ENCODE assay signal across 17 cellular contexts in the genomic region with DNA sequence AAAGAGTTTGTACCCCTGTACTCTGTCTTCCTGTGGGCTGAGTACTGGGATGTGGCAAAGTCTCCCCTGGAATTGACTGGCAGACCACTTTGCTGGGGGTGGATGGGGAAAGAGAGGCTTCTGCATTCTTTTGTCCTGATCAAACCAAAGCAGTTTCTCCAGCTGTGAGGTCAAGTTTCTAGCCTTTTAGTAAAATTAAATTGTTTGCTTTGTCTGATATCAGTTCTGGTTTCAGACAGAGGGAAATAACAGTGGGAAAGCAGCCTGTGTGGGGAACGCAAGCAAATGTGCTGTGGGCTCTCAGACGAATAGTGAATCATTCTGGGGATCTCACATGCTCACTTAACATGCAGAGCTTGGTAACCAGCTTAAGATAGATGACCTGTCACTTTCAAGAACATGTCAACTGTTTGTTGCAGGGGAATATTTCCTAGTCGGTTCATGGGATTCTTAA.
DNase-seq lines count a peak whose midpoint lies in the region; ATAC-seq and TF ChIP-seq lines count a peak whose summit lies in the region.
"Had no signal": no experiment of that assay in that cellular context is flagged by ENCODE, and none has a peak within 500 bp of the region (broad histone marks: within the 10 kb centered on the region; RNA-seq: fewer than 3 reads in every experiment).

No MANE protein-coding gene starts in this region.

- no peak overlapping the region for H3K9ac ChIP-seq in endodermal cell (ENCODE audit: extremely low read depth, low read length, poor library complexity, severe bottlenecking)
- H3K9ac ChIP-seq: BLaER1 had no signal

- H3K9me3 Mint-ChIP-seq in endodermal cell (no peaks in the 10 kb centered on the region), nephron progenitor cell (no peaks in the 10 kb centered on the region)
- H3K9me3 Mint-ChIP-seq: activated T-cell treated with anti-CD3 and anti-CD28 coated beads, Interleukin-2, amount 50 U/mL, for 24 hours had no signal

- H3K27ac ChIP-seq in endodermal cell (ENCODE audit: low read depth, low read length): peak overlapping the region; percentile 57
- H3K27ac ChIP-seq: BLaER1, dorsolateral prefrontal cortex had no signal

- WGBS in endodermal cell (ENCODE audit: insufficient coverage in 1 of 2, insufficient read length in 1 of 2), 2 experiments: 17 to 56% methylated on average over 2 to 3 of the region's 3 CpGs

- peak overlapping the region; percentile 12 for H3K4me3 ChIP-seq in endodermal cell (ENCODE audit: low read length)
- H3K4me3 ChIP-seq: BLaER1, dorsolateral prefrontal cortex, MG63 had no signal

- peaks cover 10% of the 10 kb centered on the region for H3K4me1 ChIP-seq in endodermal cell (ENCODE audit: control insufficient read depth, insufficient read depth, low read length)
- H3K4me1 ChIP-seq: BLaER1 had no signal

- H3K27me3 Mint-ChIP-seq in endodermal cell (ENCODE audit: insufficient read depth) (no peaks in the 10 kb centered on the region), nephron progenitor cell (ENCODE audit: low read depth, poor library complexity) (peaks cover 6% of the 10 kb centered on the region)
- H3K27me3 Mint-ChIP-seq: activated T-cell treated with anti-CD3 and anti-CD28 coated beads, Interleukin-2, amount 50 U/mL, for 24 hours; stimulated activated memory B cell treated with anti-CD40 and anti-IgM and Interleukin-4, amounts not matched to agents 10 μg/mL and 1 μg/mL and 100 μg/mL, for 72 hours had no signal

- ATAC-seq in HG02588 (IDR thresholded peaks at IDR 0.05; ENCODE audit: unreplicated experiment): no peak
- ATAC-seq: stimulated activated memory B cell treated with anti-CD40 and anti-IgM and Interleukin-4, amounts not matched to agents 10 μg/mL and 1 μg/mL and 100 μg/mL, for 72 hours had no signal

- H3K27me3 ChIP-seq in endodermal cell (ENCODE audit: control insufficient read depth, insufficient read depth, low read length, poor library complexity, severe bottlenecking): no peaks in the 10 kb centered on the region
- H3K27me3 ChIP-seq: BLaER1, MG63 had no signal

- H3K9me3 ChIP-seq in endodermal cell (ENCODE audit: control insufficient read depth, low read length): no peaks in the 10 kb centered on the region
- H3K9me3 ChIP-seq: BLaER1, MG63 had no signal

- H3K4me1 Mint-ChIP-seq in endodermal cell (peaks cover 14% of the 10 kb centered on the region), nephron progenitor cell (peaks cover 20% of the 10 kb centered on the region)
- H3K4me1 Mint-ChIP-seq: stimulated activated memory B cell treated with anti-CD40 and anti-IgM and Interleukin-4, amounts not matched to agents 10 μg/mL and 1 μg/mL and 100 μg/mL, for 72 hours had no signal

- DNase-seq in EH (ENCODE audit: low read depth) (peak; percentile 71), NCI-H226 (peak; percentile 2), endodermal cell (no peak), nephron progenitor cell (no peak), DMS114 treated with DMSO at 0.1 percent for 48 hours (lab: John Stamatoyannopoulos, UW; ENCODE audit: unreplicated experiment) (no peak), COLO668 (lab: John Stamatoyannopoulos, UW; ENCODE audit: unreplicated experiment) (no peak), hypothalamus (lab: John Stamatoyannopoulos, UW) (no peak)
- DNase-seq: activated CD4-positive, alpha-beta T cell treated with anti-CD3 and anti-CD28 coated beads for 1 hour; activated T-cell treated with anti-CD3 and anti-CD28 coated beads, Interleukin-2, amount 50 U/mL, for 24 hours; dorsolateral prefrontal cortex; islet precursor cell; MG63; retina; stimulated activated CD4-positive, alpha-beta T cell treated with anti-CD3 and anti-CD28 coated beads, Interleukin-4, amount 100 ng/mL, for 4 hours had no signal

- no peak overlapping the region for H3K4me3 Mint-ChIP-seq in endodermal cell
- H3K4me3 Mint-ChIP-seq in nephron progenitor cell: no peak overlapping the region
- H3K4me3 Mint-ChIP-seq: activated T-cell treated with anti-CD3 and anti-CD28 coated beads, Interleukin-2, amount 50 U/mL, for 24 hours; stimulated activated memory B cell treated with anti-CD40 and anti-IgM and Interleukin-4, amounts not matched to agents 10 μg/mL and 1 μg/mL and 100 μg/mL, for 72 hours had no signal

- no peaks in the 10 kb centered on the region for H3K36me3 ChIP-seq in endodermal cell (ENCODE audit: control insufficient read depth, insufficient read depth, low read length)
- H3K36me3 ChIP-seq: BLaER1, MG63 had no signal

- no peaks in the 10 kb centered on the region for H3K36me3 Mint-ChIP-seq in endodermal cell (ENCODE audit: low read depth)
- H3K36me3 Mint-ChIP-seq in nephron progenitor cell (ENCODE audit: low read depth): peaks cover 12% of the 10 kb centered on the region
- H3K36me3 Mint-ChIP-seq: stimulated activated memory B cell treated with anti-CD40 and anti-IgM and Interleukin-4, amounts not matched to agents 10 μg/mL and 1 μg/mL and 100 μg/mL, for 72 hours had no signal

- no peak overlapping the region for H3K27ac Mint-ChIP-seq in endodermal cell
- H3K27ac Mint-ChIP-seq in nephron progenitor cell: peak overlapping the region; percentile 70
- H3K27ac Mint-ChIP-seq: activated T-cell treated with anti-CD3 and anti-CD28 coated beads, Interleukin-2, amount 50 U/mL, for 24 hours; stimulated activated memory B cell treated with anti-CD40 and anti-IgM and Interleukin-4, amounts not matched to agents 10 μg/mL and 1 μg/mL and 100 μg/mL, for 72 hours had no signal

- no peak for TF ChIP-seq CTCF in endodermal cell (conservative IDR thresholded peaks at IDR 0.05)
- TF ChIP-seq CTCF in nephron progenitor cell (IDR thresholded peaks at IDR 0.05): no peak

Comparison
In these comparisons a context has a peak if more than half of its experiments do, and no peak if none do; other contexts are left out.
1. DNase-seq: peak in EH (single experiment) and NCI-H226 (single experiment); none in endodermal cell (single experiment), nephron progenitor cell (single experiment), DMS114 treated with DMSO at 0.1 percent for 48 hours (single experiment), COLO668 (single experiment) and hypothalamus (0 of 51).